8 cellular contexts compared by ENCODE assay signal in genomic region chr7:95690367-95690947, GRCh38.
A peak's percentile ranks its signal among the peaks of the same experiment; 100 is the strongest.
DNase-seq lines count a peak whose midpoint lies in the region; ATAC-seq, FAIRE-seq and TF ChIP-seq lines count a peak whose summit lies in the region.

No MANE protein-coding gene starts in this region.

- peak; percentile 44 for TF ChIP-seq RAD21 in GM12878 (IDR thresholded peaks at IDR 0.05; ENCODE audit: insufficient read depth, low read depth, low read length)

- no peaks in the 10 kb centered on the region for H3K79me2 ChIP-seq in GM12878 (ENCODE audit: control insufficient read depth, insufficient read depth, low read length)

- no peaks in the 10 kb centered on the region for H4K20me1 ChIP-seq in GM12878 (ENCODE audit: control insufficient read depth, insufficient read depth)

- peak; percentile 78 for FAIRE-seq in GM12878 (lab: Jason Lieb, UNC)

- RAD21 ChIA-PET in GM12878 (lab: Charles Lee; ENCODE audit: unreplicated experiment), result interaction anchor here (0.6 to 8.6 kb wide), 34 partner anchors 9 to 1338 kb away, joined by 3 to 288 read pairs (median 5); partner anchors contain the start of gene SGCE

- SMC1A ChIA-PET in GM12878 (lab: Charles Lee; ENCODE audit: uncharacterized antibody, unreplicated experiment), result interaction anchor here (0.6 to 10.3 kb wide), 36 partner anchors 9 to 1288 kb away, joined by 3 to 448 read pairs (median 5); partner anchors contain the start of genes ASB4 and DYNC1I1

- CTCF ChIA-PET in GM12878 (lab: Yijun Ruan, JAX), result interaction anchor here (0.6 to 10.5 kb wide), 66 partner anchors 9 to 1687 kb away, joined by 3 to 655 read pairs (median 4); no protein-coding TSS in a partner anchor

- no peak for TF ChIP-seq EP300 in GM12878 (IDR thresholded peaks at IDR 0.05; ENCODE audit: borderline replicate concordance in 1 of 2, control insufficient read depth in 1 of 2, low read depth in 2 of 2, low read length in 2 of 2)

- POLR2A ChIA-PET in GM12878 (lab: Charles Lee), result interaction anchor here (0.6 to 1.5 kb wide), 8 partner anchors 9 to 367 kb away, joined by 3 to 12 read pairs (median 3); no protein-coding TSS in a partner anchor

- in situ Hi-C loops in GM12878 (cut with MboI), result loop anchor here (25.0 kb wide), 1 partner anchor 1253 kb away; no protein-coding TSS in a partner anchor

- H3K4me1 ChIP-seq in GM12878 (ENCODE audit: control insufficient read depth, insufficient read depth, low read length), result no peaks in the 10 kb centered on the region

- H3K9ac ChIP-seq in GM12878 (ENCODE audit: control insufficient read depth, insufficient read depth, low read length), result no peak overlapping the region

- ATAC-seq in GM19328 (IDR thresholded peaks at IDR 0.05; ENCODE audit: unreplicated experiment) (peak; percentile 66), HG03342 (IDR thresholded peaks at IDR 0.05; ENCODE audit: unreplicated experiment) (peak; percentile 85), GM12878 (peak; percentile 84)

- H3K36me3 ChIP-seq in GM12878 (ENCODE audit: control insufficient read depth in 2 of 2, insufficient read depth in 2 of 2, low read length in 1 of 2), result no peaks in the 10 kb centered on the region

- WGBS in GM12878 (ENCODE audit: insufficient coverage, insufficient replicate concordance, low lambda C conversion rate, missing lambda C conversion rate), result 0% methylated on average over 3 of the region's 3 CpGs

- H2AFZ ChIP-seq in GM12878 (ENCODE audit: control insufficient read depth, low read depth, low read length), result peak overlapping the region; percentile 46; the same call in 1 of the 2 replicates

- TF ChIP-seq CTCF in GM12878 (IDR thresholded peaks at IDR 0.05 in 2 of 3, conservative IDR thresholded peaks at IDR 0.05 in 1 of 3; ENCODE audit: control insufficient read depth in 2 of 3, extremely low read depth in 1 of 3, insufficient read depth in 1 of 3, low read depth in 3 of 3, low read length in 3 of 3), result peak; percentile 26 to 44 (median 34); a peak in 5 of 6 replicates

- H3K27me3 ChIP-seq in GM12878 (replicated peaks in 1 of 2; ENCODE audit: control insufficient read depth in 2 of 2, insufficient read depth in 2 of 2, low read length in 1 of 2), result no peaks in the 10 kb centered on the region

- DNase-seq in COR-L47 (lab: John Stamatoyannopoulos, UW), result peak; percentile 51
- peak; percentile 25 for DNase-seq in NCI-H345 treated with DMSO at 0.1 percent for 48 hours (lab: John Stamatoyannopoulos, UW; ENCODE audit: unreplicated experiment)
- DNase-seq in GM12878 (ENCODE audit: low read depth, low spot score), result peak; percentile 8
- DNase-seq in iPS-NIHi7 (ENCODE audit: extremely low spot score), result peak; percentile 25
- peak; percentile 21 for DNase-seq in stromal cell of bone marrow (ENCODE audit: low read depth)
- no peak for DNase-seq in GOT3 (lab: John Stamatoyannopoulos, UW)

- no peak overlapping the region for H3K4me2 ChIP-seq in GM12878 (ENCODE audit: control insufficient read depth, insufficient read depth)

- H3K27ac ChIP-seq in GM12878 (ENCODE audit: control insufficient read depth, insufficient read depth), result no peak overlapping the region

- no TSS peak for BruUV-seq in GM12878 (replicated peaks; lab: Mats Ljungman, UMichigan)

- TF ChIP-seq POLR2A in GM12878 (IDR thresholded peaks at IDR 0.05; ENCODE audit: low read depth, low read length), result no peak

- H3K4me3 ChIP-seq in GM12878, result no peak overlapping the region

- intact Hi-C loops in GM12878 (cut with micrococcal nuclease; ENCODE audit: unreplicated experiment), result loop anchor here (1.0 kb wide), 2 partner anchors 163 to 179 kb away; no protein-coding TSS in a partner anchor

- no peaks in the 10 kb centered on the region for H3K9me3 ChIP-seq in GM12878 (replicated peaks; ENCODE audit: control insufficient read depth, insufficient read depth, low read length)

TF ChIP-seq in GM12878, 131 proteins besides CTCF, POLR2A, EP300 and RAD21:
- TF ChIP-seq SMC3 (IDR thresholded peaks at IDR 0.05; ENCODE audit: borderline replicate concordance, low read length), result peak; percentile 29
- TF ChIP-seq, protein P1, sequence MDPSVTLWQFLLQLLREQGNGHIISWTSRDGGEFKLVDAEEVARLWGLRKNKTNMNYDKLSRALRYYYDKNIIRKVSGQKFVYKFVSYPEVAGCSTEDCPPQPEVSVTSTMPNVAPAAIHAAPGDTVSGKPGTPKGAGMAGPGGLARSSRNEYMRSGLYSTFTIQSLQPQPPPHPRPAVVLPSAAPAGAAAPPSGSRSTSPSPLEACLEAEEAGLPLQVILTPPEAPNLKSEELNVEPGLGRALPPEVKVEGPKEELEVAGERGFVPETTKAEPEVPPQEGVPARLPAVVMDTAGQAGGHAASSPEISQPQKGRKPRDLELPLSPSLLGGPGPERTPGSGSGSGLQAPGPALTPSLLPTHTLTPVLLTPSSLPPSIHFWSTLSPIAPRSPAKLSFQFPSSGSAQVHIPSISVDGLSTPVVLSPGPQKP (IDR thresholded peaks at IDR 0.05; ENCODE audit: low read depth, low read length), result no peak
- no peak for TF ChIP-seq SUZ12 (IDR thresholded peaks at IDR 0.05; ENCODE audit: unreplicated experiment)
- peak; percentile 91 for TF ChIP-seq ZNF384 (IDR thresholded peaks at IDR 0.05; ENCODE audit: borderline replicate concordance, low read depth, low read length)
- TF ChIP-seq KAT2A (conservative IDR thresholded peaks at IDR 0.05; ENCODE audit: control insufficient read depth, low read depth, low read length), result no peak
- TF ChIP-seq RUNX3 (IDR thresholded peaks at IDR 0.05; ENCODE audit: low read length), result no peak
